Comparison of ENCODE assay signal across 12 cellular contexts in the genomic region with DNA sequence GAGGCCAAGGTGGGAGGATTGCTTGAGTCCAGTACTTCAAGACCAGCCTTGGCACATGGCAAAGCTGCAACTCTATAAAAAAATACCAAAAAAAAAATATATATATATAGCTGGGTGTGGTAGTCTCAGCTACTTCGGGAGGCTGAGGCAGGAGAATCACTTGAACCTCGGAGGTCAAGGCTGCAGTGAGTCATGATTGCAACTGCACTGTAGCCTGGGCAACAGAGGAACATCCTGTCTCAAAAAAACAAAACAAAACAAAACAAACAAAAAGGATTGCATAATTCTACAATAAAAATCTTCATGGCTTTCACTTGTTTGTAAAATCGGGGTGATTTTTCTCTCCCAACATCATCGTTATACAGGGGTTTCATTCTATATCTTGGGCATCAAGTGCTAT. TPM values are rescaled to one million over a fixed set of nuclear protein-coding genes. Genes with fewer than 3 reads are reported as not detected.
DNase-seq lines count a peak whose midpoint lies in the region; ATAC-seq lines count a peak whose summit lies in the region.
"Had no signal": no experiment of that assay in that cellular context is flagged by ENCODE, and none has a peak within 500 bp of the region (broad histone marks: within the 10 kb centered on the region; RNA-seq: fewer than 3 reads in every experiment).

No MANE protein-coding gene starts in this region.

- DNase-seq in H4 (ENCODE audit: low spot score) (peak; percentile 56), SJSA1 (ENCODE audit: low read depth in 1 of 2, low spot score in 2 of 2) (no peak), fibroblast of peridontal ligament (ENCODE audit: extremely low read depth) (peak; percentile 35), skeletal muscle cell (ENCODE audit: low read depth) (peak; percentile 8), T-cell (no peak), T-helper 9 cell (no peak)
- no peak for DNase-seq in stimulated activated CD4-positive, alpha-beta T cell treated with anti-CD3 and anti-CD28 coated beads, Interleukin-1b, Interleukin-23, amount 100 ng/mL, for 48 hours
- DNase-seq: NCI-H1105, T-helper 17 cell, upper lobe of left lung had no signal

- H3K4me3 ChIP-seq in SJSA1 (no peak overlapping the region), skeletal muscle cell (ENCODE audit: low read depth, low read length) (no peak overlapping the region)
- H3K4me3 ChIP-seq: gastrocnemius medialis, upper lobe of left lung had no signal

- CTCF ChIA-PET in T-cell (lab: Charles Lee), result no interaction called here

- ATAC-seq in T-cell (replicated peaks in 1 of 4), result no peak
- ATAC-seq: gastrocnemius medialis, T-helper 17 cell had no signal

- H3K9me3 ChIP-seq in SJSA1 (replicated peaks), result no peaks in the 10 kb centered on the region
- H3K9me3 ChIP-seq: gastrocnemius medialis, upper lobe of left lung had no signal

- H3K9me3 Mint-ChIP-seq in T-cell, result no peaks in the 10 kb centered on the region

- H3K27ac ChIP-seq in SJSA1, result peak overlapping the region; percentile 42; the same call in 1 of the 2 replicates
- H3K27ac ChIP-seq: gastrocnemius medialis, upper lobe of left lung had no signal

- POLR2A ChIA-PET in T-cell (lab: Charles Lee), result no interaction called here

- H3K27me3 ChIP-seq in SJSA1 (replicated peaks), result no peaks in the 10 kb centered on the region
- H3K27me3 ChIP-seq: gastrocnemius medialis, upper lobe of left lung had no signal

- no peak overlapping the region for H3K4me3 Mint-ChIP-seq in T-cell
- H3K4me3 Mint-ChIP-seq: T-helper 17 cell had no signal

- H3K27me3 Mint-ChIP-seq in T-cell, result no peaks in the 10 kb centered on the region
- H3K27me3 Mint-ChIP-seq: progenitor cell of endocrine pancreas, T-helper 17 cell had no signal

- no peaks in the 10 kb centered on the region for H3K36me3 ChIP-seq in SJSA1
- H3K36me3 ChIP-seq: gastrocnemius medialis, upper lobe of left lung had no signal

- H3K4me1 Mint-ChIP-seq in T-cell, result peaks cover 0 to 4% (median 0%) of the 10 kb centered on the region in 3 donors
- H3K4me1 Mint-ChIP-seq: T-helper 17 cell had no signal

- H3K27ac Mint-ChIP-seq in T-cell, result peak overlapping the region in 1 of 2 donors; percentile 27
- H3K27ac Mint-ChIP-seq: progenitor cell of endocrine pancreas, T-helper 17 cell had no signal

- H3K4me1 ChIP-seq in SJSA1 (replicated peaks), result no peaks in the 10 kb centered on the region
- H3K4me1 ChIP-seq: gastrocnemius medialis had no signal

- no peaks in the 10 kb centered on the region for H3K36me3 Mint-ChIP-seq in T-cell

RNA-seq across cellular contexts. Expression of a gene that starts 35.1 kb away (rescaled TPM):
- total RNA-seq in H4 (2014; rRNA removed; shearing (Covaris generic)), result 41.6 and 47.6 TPM in 2 replicates
- total RNA-seq in SJSA1 (2014; rRNA removed; shearing (Covaris generic)), result 47.0 and 70.8 TPM in 2 replicates
- total RNA-seq in T-cell, result 10 to 100 TPM; 35.3 to 56.7 (median 52.3) TPM

Comparison
In these comparisons a context has a peak if more than half of its experiments do, and no peak if none do; other contexts are left out.
1. DNase-seq: peak in H4 (single experiment), fibroblast of peridontal ligament (single experiment) and skeletal muscle cell (single experiment); none in SJSA1 (0 of 2), T-cell (0 of 34), stimulated activated CD4-positive, alpha-beta T cell treated with anti-CD3 and anti-CD28 coated beads, Interleukin-1b, Interleukin-23, amount 100 ng/mL, for 48 hours (single experiment) and T-helper 9 cell (single experiment).